Comparison of ENCODE assay signal across 1 cellular context in genomic region chr18:35964319-35964718, GRCh38.
TF ChIP-seq lines count a peak whose summit lies in the region.

No MANE protein-coding gene starts in this region.

TF ChIP-seq in K562, 482 proteins besides CTCF, POLR2A, EP300 and RAD21 (continued from another document):
- TF ChIP-seq ILF3 (IDR thresholded peaks at IDR 0.05; ENCODE audit: borderline replicate concordance) (no peak), NCOA1 (IDR thresholded peaks at IDR 0.05; ENCODE audit: low read depth) (no peak), ARID4B (CRISPR knock-in tag; IDR thresholded peaks at IDR 0.05) (no peak), RREB1 (CRISPR knock-in tag; IDR thresholded peaks at IDR 0.05) (no peak), MCM5 (IDR thresholded peaks at IDR 0.05; ENCODE audit: low read depth) (no peak), SMARCE1 (IDR thresholded peaks at IDR 0.05) (no peak), ZNF77 (CRISPR knock-in tag; IDR thresholded peaks at IDR 0.05) (no peak), REST (CRISPR knock-in tag; IDR thresholded peaks at IDR 0.05; ENCODE audit: low read depth) (no peak), ZNF398 (CRISPR knock-in tag; IDR thresholded peaks at IDR 0.05) (no peak), ESRRA (IDR thresholded peaks at IDR 0.05; ENCODE audit: borderline replicate concordance, low read depth) (no peak), KHSRP (IDR thresholded peaks at IDR 0.05) (no peak), CREBBP (IDR thresholded peaks at IDR 0.05; ENCODE audit: low read depth, low read length) (no peak), CREM (IDR thresholded peaks at IDR 0.05; ENCODE audit: low read depth) (no peak), FOXJ3 (CRISPR knock-in tag; IDR thresholded peaks at IDR 0.05) (no peak), NR2F6 (CRISPR knock-in tag; IDR thresholded peaks at IDR 0.05) (no peak), ZBTB33 (CRISPR knock-in tag; IDR thresholded peaks at IDR 0.05) (no peak)
